In the genomic region with DNA sequence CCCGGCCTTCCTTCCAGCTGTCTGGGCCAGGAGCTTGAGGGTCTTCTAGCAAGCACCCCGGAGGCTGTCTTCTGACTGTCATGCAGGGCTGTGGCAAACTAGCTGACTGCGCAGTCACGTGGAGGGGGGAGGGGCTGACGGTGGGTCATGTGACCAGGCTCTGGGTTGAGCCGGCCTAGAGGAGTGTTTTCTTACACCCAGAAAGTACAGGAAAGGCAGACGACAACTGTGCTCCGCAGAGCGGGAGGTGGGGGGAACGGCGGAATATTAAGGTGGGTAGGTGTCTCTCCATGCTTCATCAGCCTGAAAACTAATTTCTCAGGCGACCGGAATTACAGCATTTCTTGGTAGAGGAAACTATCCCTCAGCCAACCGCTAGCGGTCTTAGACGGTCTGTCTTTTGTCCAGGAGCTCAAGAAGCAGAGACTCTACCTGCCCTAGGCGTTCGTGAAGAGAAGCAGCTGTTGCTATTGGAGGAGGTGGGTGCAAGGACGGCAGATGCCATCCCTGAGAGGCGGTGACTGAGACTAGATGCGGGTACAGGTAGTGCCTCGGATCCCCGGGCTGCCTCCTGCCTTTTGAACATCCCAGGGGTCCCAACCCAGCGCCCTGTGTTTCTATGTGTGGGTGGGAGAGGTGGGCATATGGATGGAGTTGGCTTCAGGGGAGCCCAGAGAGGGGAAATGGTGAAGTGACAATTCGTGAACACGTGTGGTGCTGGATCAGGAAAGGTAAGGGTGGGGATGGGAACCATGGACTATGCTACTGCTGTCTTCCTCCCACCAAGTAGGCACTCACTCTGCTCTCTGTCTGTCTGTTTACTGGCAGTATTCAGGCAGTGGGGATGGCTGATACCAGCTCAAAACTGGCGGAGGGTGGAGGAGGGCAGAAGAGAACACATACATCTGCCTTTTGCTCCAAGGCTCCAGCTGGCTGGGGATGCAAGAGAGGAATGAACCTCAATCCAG, we compare ENCODE assay signal across 8 cellular contexts. TPM values are rescaled to one million over a fixed set of nuclear protein-coding genes. Genes with fewer than 3 reads are reported as not detected.
DNase-seq lines count a peak whose midpoint lies in the region; ATAC-seq and TF ChIP-seq lines count a peak whose summit lies in the region.

No MANE protein-coding gene starts in this region.

- H2AFZ ChIP-seq in OCI-LY1 (ENCODE audit: low read length), result no peak overlapping the region
- peak overlapping the region; percentile 85 for H2AFZ ChIP-seq in neural progenitor cell (replicated peaks)

- H3K36me3 ChIP-seq in OCI-LY1 (ENCODE audit: insufficient read depth, low read length) (no peaks in the 10 kb centered on the region), neural progenitor cell (no peaks in the 10 kb centered on the region)

- peaks cover 8% of the 10 kb centered on the region for H3K9me3 Mint-ChIP-seq in neural progenitor cell
- H3K9me3 Mint-ChIP-seq in stimulated activated naive CD8-positive, alpha-beta T cell treated with anti-CD3 and anti-CD28 coated beads, Interleukin-15, amount 100 ng/mL, for 72 hours, result peaks cover 1 to 11% of the 10 kb centered on the region in 2 donors

- TF ChIP-seq CTCF in OCI-LY1 (IDR thresholded peaks at IDR 0.05; ENCODE audit: low read length) (no peak), neural progenitor cell (IDR thresholded peaks at IDR 0.05) (no peak)

- H3K4me3 Mint-ChIP-seq in neural progenitor cell, result peak overlapping the region; percentile 90
- H3K4me3 Mint-ChIP-seq in stimulated activated naive CD8-positive, alpha-beta T cell treated with anti-CD3 and anti-CD28 coated beads, Interleukin-15, amount 100 ng/mL, for 72 hours, result peak overlapping the region; percentile 85 to 96

- H3K4me2 ChIP-seq in OCI-LY1 (ENCODE audit: low read length) (peak overlapping the region; percentile 51), neural progenitor cell (peak overlapping the region; percentile 79)

- H3K27me3 ChIP-seq in OCI-LY1 (ENCODE audit: insufficient read depth, low read length) (no peaks in the 10 kb centered on the region), neural progenitor cell (no peaks in the 10 kb centered on the region)

- peaks cover 8% of the 10 kb centered on the region for H3K4me1 Mint-ChIP-seq in neural progenitor cell
- H3K4me1 Mint-ChIP-seq in stimulated activated naive CD8-positive, alpha-beta T cell treated with anti-CD3 and anti-CD28 coated beads, Interleukin-15, amount 100 ng/mL, for 72 hours, result peaks cover 11% of the 10 kb centered on the region

- no peaks in the 10 kb centered on the region for H4K20me1 ChIP-seq in OCI-LY1 (ENCODE audit: insufficient read depth, low read length)
- no peaks in the 10 kb centered on the region for H4K20me1 ChIP-seq in neural progenitor cell (ENCODE audit: low read depth)

- H3K27me3 Mint-ChIP-seq in neural progenitor cell (ENCODE audit: insufficient read depth, low read depth), result peaks cover 2% of the 10 kb centered on the region
- no peaks in the 10 kb centered on the region for H3K27me3 Mint-ChIP-seq in stimulated activated naive CD8-positive, alpha-beta T cell treated with anti-CD3 and anti-CD28 coated beads, Interleukin-15, amount 100 ng/mL, for 72 hours

- ATAC-seq in HG03460 (IDR thresholded peaks at IDR 0.05; ENCODE audit: unreplicated experiment), result peak; percentile 98
- ATAC-seq in stimulated activated naive CD8-positive, alpha-beta T cell treated with anti-CD3 and anti-CD28 coated beads, Interleukin-15, amount 100 ng/mL, for 72 hours, result peak; percentile 97

- no peaks in the 10 kb centered on the region for H3K79me2 ChIP-seq in OCI-LY1 (ENCODE audit: insufficient read depth, low read length)
- no peaks in the 10 kb centered on the region for H3K79me2 ChIP-seq in neural progenitor cell (ENCODE audit: low read depth)

- H3K27ac ChIP-seq in OCI-LY1 (ENCODE audit: low read depth, low read length, poor library complexity, severe bottlenecking) (no peak overlapping the region), neural progenitor cell (no peak overlapping the region)

- H3K4me1 ChIP-seq in OCI-LY1 (ENCODE audit: insufficient read depth, low read length, severe bottlenecking) (no peaks in the 10 kb centered on the region), neural progenitor cell (no peaks in the 10 kb centered on the region)

- H3F3A ChIP-seq in OCI-LY1 (ENCODE audit: insufficient read depth, low read length) (no peaks in the 10 kb centered on the region), neural progenitor cell (ENCODE audit: low read depth) (no peaks in the 10 kb centered on the region)

- DNase-seq in AG08395 (ENCODE audit: low spot score) (peak; percentile 30), GM19240 (ENCODE audit: insufficient read length, low spot score) (peak; percentile 23), foreskin melanocyte (peak; percentile 66), neural progenitor cell (ENCODE audit: low spot score) (peak; percentile 80)
- DNase-seq in activated effector memory CD4-positive, alpha-beta T cell treated with Interleukin-2 at 50 U/mL for 16 hours, result peak; percentile 75
- peak; percentile 70 to 79 for DNase-seq in stimulated activated naive CD8-positive, alpha-beta T cell treated with anti-CD3 and anti-CD28 coated beads, Interleukin-15, amount 100 ng/mL, for 72 hours

- peak overlapping the region; percentile 74 for H3K27ac Mint-ChIP-seq in neural progenitor cell
- peak overlapping the region; percentile 94 to 98 for H3K27ac Mint-ChIP-seq in stimulated activated naive CD8-positive, alpha-beta T cell treated with anti-CD3 and anti-CD28 coated beads, Interleukin-15, amount 100 ng/mL, for 72 hours

- H3K9me3 ChIP-seq in OCI-LY1 (ENCODE audit: low read length) (no peaks in the 10 kb centered on the region), neural progenitor cell (ENCODE audit: low read depth) (peaks cover 9% of the 10 kb centered on the region)

- H3K9me2 ChIP-seq in OCI-LY1 (ENCODE audit: low read depth, low read length), result no peaks in the 10 kb centered on the region

- peak overlapping the region; percentile 42; the same call in 1 of the 2 replicates for H3K9ac ChIP-seq in OCI-LY1 (ENCODE audit: low read length)
- peak overlapping the region; percentile 68 for H3K9ac ChIP-seq in neural progenitor cell

- peaks cover 8% of the 10 kb centered on the region for H3K36me3 Mint-ChIP-seq in neural progenitor cell

- peak overlapping the region; percentile 56 for H3K4me3 ChIP-seq in OCI-LY1 (ENCODE audit: low read depth, low read length, poor library complexity, severe bottlenecking)
- peak overlapping the region; percentile 58 for H3K4me3 ChIP-seq in neural progenitor cell

RNA-seq across cellular contexts. Expression of a gene that starts 8.8 kb away (rescaled TPM):
- total RNA-seq in neural progenitor cell (ENCODE audit: low replicate concordance), result 7.0 and 7.3 TPM in 2 replicates

RNA-seq across cellular contexts. Expression of a gene that starts 52.2 kb away (rescaled TPM):
- 39.0 and 44.0 TPM in 2 replicates for total RNA-seq in neural progenitor cell (ENCODE audit: low replicate concordance)

Comparison
In these comparisons a context has a peak if more than half of its experiments do, and no peak if none do; other contexts are left out.
1. DNase-seq: peak in every context shown above with its lines; median percentile 80 in neural progenitor cell; 75 in activated effector memory CD4-positive, alpha-beta T cell treated with Interleukin-2 at 50 U/mL for 16 hours; 74 in stimulated activated naive CD8-positive, alpha-beta T cell treated with anti-CD3 and anti-CD28 coated beads, Interleukin-15, amount 100 ng/mL, for 72 hours; 66 in foreskin melanocyte; 30 in AG08395; 23 in GM19240.